In the genomic region with DNA sequence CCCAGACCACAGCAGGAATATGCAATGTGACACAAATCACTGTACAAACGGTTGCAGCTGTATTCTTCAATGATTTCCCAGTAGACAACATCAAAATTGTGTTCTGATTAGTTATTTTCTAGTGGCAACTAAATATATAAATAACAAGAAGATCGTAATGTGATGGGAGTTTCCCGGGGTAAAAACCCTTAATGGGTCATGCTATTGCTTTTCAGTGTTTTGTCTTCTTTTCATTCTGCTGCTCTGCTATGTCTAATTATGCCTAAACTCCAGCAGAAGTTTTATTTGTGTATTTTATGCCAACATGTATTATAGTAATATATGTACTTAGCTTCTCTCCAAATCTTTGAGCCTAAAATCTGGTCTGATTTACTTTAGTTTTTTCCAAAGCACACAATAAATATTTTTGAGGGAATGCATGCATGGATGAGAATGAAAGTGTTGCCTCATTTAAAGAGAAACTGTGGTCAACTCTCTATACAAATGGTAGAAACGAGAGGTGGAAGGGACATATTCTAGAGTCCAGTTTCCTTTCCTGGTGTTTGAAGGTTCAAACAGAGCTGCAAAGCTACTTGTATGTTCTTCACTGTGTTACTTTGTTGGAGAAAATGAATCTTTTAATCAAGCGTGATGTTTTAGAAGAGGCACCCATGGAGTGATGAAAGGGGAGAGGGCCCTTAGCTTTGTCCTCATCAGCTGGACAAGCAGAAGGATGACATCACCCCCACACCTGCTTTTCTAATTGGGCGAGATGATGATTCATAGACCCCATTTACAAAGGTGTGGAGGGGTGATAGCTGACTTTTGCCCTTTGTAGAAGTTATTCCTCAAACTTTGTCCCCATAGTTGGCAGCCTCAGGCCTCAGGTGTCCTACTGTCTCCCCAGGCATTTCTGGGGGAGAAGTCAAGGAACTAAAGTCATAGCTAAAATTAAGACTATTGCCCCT, we compare ENCODE assay signal across 1 cellular context.
TF ChIP-seq lines count a peak whose summit lies in the region.

No MANE protein-coding gene starts in this region.

TF ChIP-seq in WTC11, 78 proteins besides CTCF, POLR2A, EP300 and RAD21 (continued from another document):
- TF ChIP-seq, protein P1, sequence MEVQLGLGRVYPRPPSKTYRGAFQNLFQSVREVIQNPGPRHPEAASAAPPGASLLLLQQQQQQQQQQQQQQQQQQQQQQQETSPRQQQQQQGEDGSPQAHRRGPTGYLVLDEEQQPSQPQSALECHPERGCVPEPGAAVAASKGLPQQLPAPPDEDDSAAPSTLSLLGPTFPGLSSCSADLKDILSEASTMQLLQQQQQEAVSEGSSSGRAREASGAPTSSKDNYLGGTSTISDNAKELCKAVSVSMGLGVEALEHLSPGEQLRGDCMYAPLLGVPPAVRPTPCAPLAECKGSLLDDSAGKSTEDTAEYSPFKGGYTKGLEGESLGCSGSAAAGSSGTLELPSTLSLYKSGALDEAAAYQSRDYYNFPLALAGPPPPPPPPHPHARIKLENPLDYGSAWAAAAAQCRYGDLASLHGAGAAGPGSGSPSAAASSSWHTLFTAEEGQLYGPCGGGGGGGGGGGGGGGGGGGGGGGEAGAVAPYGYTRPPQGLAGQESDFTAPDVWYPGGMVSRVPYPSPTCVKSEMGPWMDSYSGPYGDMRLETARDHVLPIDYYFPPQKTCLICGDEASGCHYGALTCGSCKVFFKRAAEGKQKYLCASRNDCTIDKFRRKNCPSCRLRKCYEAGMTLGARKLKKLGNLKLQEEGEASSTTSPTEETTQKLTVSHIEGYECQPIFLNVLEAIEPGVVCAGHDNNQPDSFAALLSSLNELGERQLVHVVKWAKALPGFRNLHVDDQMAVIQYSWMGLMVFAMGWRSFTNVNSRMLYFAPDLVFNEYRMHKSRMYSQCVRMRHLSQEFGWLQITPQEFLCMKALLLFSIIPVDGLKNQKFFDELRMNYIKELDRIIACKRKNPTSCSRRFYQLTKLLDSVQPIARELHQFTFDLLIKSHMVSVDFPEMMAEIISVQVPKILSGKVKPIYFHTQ (CRISPR knock-in tag; IDR thresholded peaks at IDR 0.05), result no peak
- no peak for TF ChIP-seq SP1 (CRISPR knock-in tag; conservative IDR thresholded peaks at IDR 0.05)
TF ChIP-seq in WTC11: peak in this region for 0.
